Comparison of ENCODE assay signal across 20 cellular contexts in the genomic region with DNA sequence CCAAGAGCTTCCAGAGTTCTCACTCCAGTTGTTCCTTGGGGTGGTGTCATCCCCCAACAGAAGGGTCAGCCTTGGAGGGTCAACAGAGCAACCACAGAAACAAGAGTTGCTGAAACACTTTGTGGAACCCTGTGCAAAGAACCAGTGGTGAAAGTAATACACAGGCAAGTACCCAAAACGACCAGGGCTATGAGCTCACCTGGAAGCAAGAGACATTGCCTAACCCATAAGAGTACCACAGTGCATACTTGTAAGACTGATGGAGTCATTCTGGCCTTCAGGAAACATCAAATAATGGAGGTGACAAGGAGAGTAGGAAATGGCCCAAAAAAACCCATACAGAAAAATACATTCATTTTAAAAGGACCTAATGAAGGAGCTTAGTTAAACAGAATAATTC.
DNase-seq lines count a peak whose midpoint lies in the region; ATAC-seq, FAIRE-seq and TF ChIP-seq lines count a peak whose summit lies in the region.
"Had no signal": no experiment of that assay in that cellular context is flagged by ENCODE, and none has a peak within 500 bp of the region (broad histone marks: within the 10 kb centered on the region; RNA-seq: fewer than 3 reads in every experiment).

No MANE protein-coding gene starts in this region.

- H3K9me3 ChIP-seq in astrocyte (ENCODE audit: insufficient read depth, low read depth, low read length) = no peaks in the 10 kb centered on the region
- no peaks in the 10 kb centered on the region for H3K9me3 ChIP-seq in suprapubic skin
- H3K9me3 ChIP-seq: mucosa of descending colon had no signal

- H3K27me3 ChIP-seq in astrocyte (ENCODE audit: insufficient read depth, low read length) = no peaks in the 10 kb centered on the region
- H3K27me3 ChIP-seq in suprapubic skin = no peaks in the 10 kb centered on the region
- H3K27me3 ChIP-seq: cardiac muscle cell had no signal

- H2AFZ ChIP-seq in astrocyte (ENCODE audit: low read depth, low read length) = no peak overlapping the region

- TF ChIP-seq CTCF in astrocyte (IDR thresholded peaks at IDR 0.05; ENCODE audit: insufficient read depth, low read depth, low read length) (no peak), suprapubic skin (IDR thresholded peaks at IDR 0.05) (no peak)

- H3K79me2 ChIP-seq in astrocyte (ENCODE audit: insufficient read depth, low read length) = no peaks in the 10 kb centered on the region

- H3K36me3 Mint-ChIP-seq in astrocyte (ENCODE audit: low read depth, unreplicated experiment) = peaks cover 3% of the 10 kb centered on the region
- no peaks in the 10 kb centered on the region for H3K36me3 Mint-ChIP-seq in natural killer cell treated with Interleukin-12 subunit alpha and Interleukin-12 subunit beta and Interleukin-15 and Interleukin-18, amount 100 ng/mL, for 72 hours
- H3K36me3 Mint-ChIP-seq: T-cell had no signal

- no peaks in the 10 kb centered on the region for H4K20me1 ChIP-seq in astrocyte (ENCODE audit: insufficient read depth, low read length)

- no peak for TF ChIP-seq EP300 in suprapubic skin (IDR thresholded peaks at IDR 0.05)

- H3K4me3 ChIP-seq in astrocyte (ENCODE audit: insufficient read depth, low read depth, low read length) (no peak overlapping the region), suprapubic skin (no peak overlapping the region)
- H3K4me3 ChIP-seq: cardiac muscle cell, mucosa of descending colon had no signal

- no peak for FAIRE-seq in astrocyte (lab: Jason Lieb, UNC)
- FAIRE-seq: A204.1, H54 had no signal

- H3K36me3 ChIP-seq in astrocyte (ENCODE audit: insufficient read depth, low read length) (no peaks in the 10 kb centered on the region), suprapubic skin (no peaks in the 10 kb centered on the region)
- H3K36me3 ChIP-seq: cardiac muscle cell had no signal

- no peak overlapping the region for H3K9ac ChIP-seq in astrocyte (ENCODE audit: low read length)

- no peak overlapping the region for H3K4me2 ChIP-seq in astrocyte (ENCODE audit: low read length)

- 72% methylated on average over 1 of the region's 1 CpG for WGBS in suprapubic skin

- H3K27ac ChIP-seq in astrocyte (ENCODE audit: low read depth, low read length) (no peak overlapping the region), suprapubic skin (peak overlapping the region; percentile 52)
- H3K27ac ChIP-seq: cardiac muscle cell had no signal

- H3K4me1 Mint-ChIP-seq in astrocyte (ENCODE audit: low read depth, unreplicated experiment) = peaks cover 49% of the 10 kb centered on the region
- H3K4me1 Mint-ChIP-seq in natural killer cell treated with Interleukin-12 subunit alpha and Interleukin-12 subunit beta and Interleukin-15 and Interleukin-18, amount 100 ng/mL, for 72 hours (ENCODE audit: low read depth in 2 of 2) = peaks cover 0 to 11% of the 10 kb centered on the region in 2 donors

- no peaks in the 10 kb centered on the region for H3K27me3 Mint-ChIP-seq in astrocyte (ENCODE audit: low read depth, unreplicated experiment)
- H3K27me3 Mint-ChIP-seq in natural killer cell treated with Interleukin-12 subunit alpha and Interleukin-12 subunit beta and Interleukin-15 and Interleukin-18, amount 100 ng/mL, for 72 hours = peaks cover 12 to 15% of the 10 kb centered on the region in 2 donors

- no peak for TF ChIP-seq POLR2A in suprapubic skin (IDR thresholded peaks at IDR 0.05)

- H3K4me1 ChIP-seq in astrocyte (ENCODE audit: insufficient read depth, low read length) (peaks cover 61% of the 10 kb centered on the region), suprapubic skin (peaks cover 61% of the 10 kb centered on the region)

- no peaks in the 10 kb centered on the region for H3K9me3 Mint-ChIP-seq in astrocyte (ENCODE audit: unreplicated experiment)
- H3K9me3 Mint-ChIP-seq in natural killer cell treated with Interleukin-12 subunit alpha and Interleukin-12 subunit beta and Interleukin-15 and Interleukin-18, amount 100 ng/mL, for 72 hours = peaks cover 4% of the 10 kb centered on the region
- H3K9me3 Mint-ChIP-seq: T-cell had no signal

- peak overlapping the region; percentile 92 for H3K27ac Mint-ChIP-seq in astrocyte (ENCODE audit: unreplicated experiment)
- no peak overlapping the region for H3K27ac Mint-ChIP-seq in natural killer cell treated with Interleukin-12 subunit alpha and Interleukin-12 subunit beta and Interleukin-15 and Interleukin-18, amount 100 ng/mL, for 72 hours
- H3K27ac Mint-ChIP-seq: activated T-cell treated with anti-CD3 and anti-CD28 coated beads, Interleukin-2, amount 50 U/mL, for 72 hours; T-cell had no signal

- ATAC-seq in GM21447 (IDR thresholded peaks at IDR 0.05; ENCODE audit: unreplicated experiment) (no peak), HG02759 (IDR thresholded peaks at IDR 0.05; ENCODE audit: unreplicated experiment) (no peak)
- ATAC-seq in natural killer cell treated with Interleukin-12 subunit alpha and Interleukin-12 subunit beta and Interleukin-15 and Interleukin-18, amount 100 ng/mL, for 72 hours = no peak
- ATAC-seq: activated T-cell treated with anti-CD3 and anti-CD28 coated beads, Interleukin-2, amount 50 U/mL, for 72 hours; left cardiac atrium; mucosa of descending colon; T-cell had no signal

- peak; percentile 20 for DNase-seq in NCI-H2029 (lab: John Stamatoyannopoulos, UW)
- DNase-seq in NCI-H2029 treated with DMSO at 0.1 percent for 48 hours (lab: John Stamatoyannopoulos, UW) = no peak
- no peak for DNase-seq in astrocyte (ENCODE audit: low read depth)
- peak; percentile 26 for DNase-seq in kidney tubule cell (ENCODE audit: low spot score)
- DNase-seq in suprapubic skin (ENCODE audit: low spot score in 2 of 2) = no peak
- DNase-seq in natural killer cell treated with Interleukin-12 subunit alpha and Interleukin-12 subunit beta and Interleukin-15 and Interleukin-18, amount 100 ng/mL, for 72 hours (ENCODE audit: low spot score) = no peak
- DNase-seq: activated CD4-positive, alpha-beta T cell treated with anti-CD3 and anti-CD28 coated beads, Interleukin-2, amount 50 U/mL, for 48 hours; activated T-cell treated with anti-CD3 and anti-CD28 coated beads, Interleukin-2, amount 50 U/mL, for 72 hours; C1 segment of cervical spinal cord; left cardiac atrium; mucosa of descending colon; nucleus accumbens; stimulated activated CD4-positive, alpha-beta T cell treated with anti-CD3 and anti-CD28 coated beads, Interleukin-4, amount 100 ng/mL, for 4 hours; stimulated activated CD8-positive, alpha-beta memory T cell treated with anti-CD3 and anti-CD28 coated beads, Interleukin-4, amount 100 ng/mL, for 48 hours; T-cell had no signal

- H3K4me3 Mint-ChIP-seq in astrocyte (ENCODE audit: unreplicated experiment) = no peak overlapping the region
- no peak overlapping the region for H3K4me3 Mint-ChIP-seq in natural killer cell treated with Interleukin-12 subunit alpha and Interleukin-12 subunit beta and Interleukin-15 and Interleukin-18, amount 100 ng/mL, for 72 hours
- H3K4me3 Mint-ChIP-seq: activated T-cell treated with anti-CD3 and anti-CD28 coated beads, Interleukin-2, amount 50 U/mL, for 72 hours; T-cell had no signal

Comparison
In these comparisons a context has a peak if more than half of its experiments do, and no peak if none do; other contexts are left out.
1. DNase-seq: peak in NCI-H2029 (single experiment) and kidney tubule cell (single experiment); none in NCI-H2029 treated with DMSO at 0.1 percent for 48 hours (single experiment), astrocyte (single experiment), suprapubic skin (0 of 2) and natural killer cell treated with Interleukin-12 subunit alpha and Interleukin-12 subunit beta and Interleukin-15 and Interleukin-18, amount 100 ng/mL, for 72 hours (single experiment).